8 cellular contexts compared by ENCODE assay signal in the genomic region with DNA sequence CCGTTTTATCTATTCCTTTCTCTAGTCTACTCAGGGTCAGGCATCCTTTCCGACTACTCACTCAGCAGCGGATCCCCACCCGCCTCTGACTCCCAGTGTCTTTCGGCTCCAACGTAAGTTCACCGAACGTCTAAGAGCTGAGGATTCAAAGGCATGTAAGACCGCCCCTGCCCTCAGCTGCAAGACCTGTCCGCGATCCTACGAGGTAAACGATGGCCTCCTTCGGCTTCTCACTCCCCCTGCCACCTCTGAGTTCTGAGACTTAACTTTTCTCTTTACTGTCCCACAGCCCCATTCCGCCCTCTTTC. TPM values are rescaled to one million over a fixed set of nuclear protein-coding genes. Genes with fewer than 3 reads are reported as not detected.
A peak's percentile ranks its signal among the peaks of the same experiment; 100 is the strongest.
DNase-seq lines count a peak whose midpoint lies in the region; ATAC-seq and TF ChIP-seq lines count a peak whose summit lies in the region.

No MANE protein-coding gene starts in this region.

- peaks cover 15 to 18% of the 10 kb centered on the region in 2 donors for H3K36me3 ChIP-seq in esophagus (ENCODE audit: control insufficient read depth in 2 of 2, insufficient read depth in 2 of 2, low read length in 1 of 2)

- 0 to 1% methylated on average over 15 of the region's 15 CpGs for WGBS in esophagus, 2 donors

- no peaks in the 10 kb centered on the region for H3K9me3 ChIP-seq in esophagus (ENCODE audit: control insufficient read depth in 2 of 2, insufficient read depth in 1 of 2, low read depth in 1 of 2, low read length in 1 of 2)

- TF ChIP-seq CTCF in 22Rv1 (IDR thresholded peaks at IDR 0.05) (no peak), retinal pigment epithelial cell (conservative IDR thresholded peaks at IDR 0.05; ENCODE audit: low read depth, low read length) (no peak)

- peak; percentile 13 for ATAC-seq in GM19467 (IDR thresholded peaks at IDR 0.05; ENCODE audit: unreplicated experiment)

- DNase-seq in OCI-M1 (lab: John Stamatoyannopoulos, UW) (peak; percentile 66), retinal pigment epithelial cell (ENCODE audit: low read depth) (no peak), cerebellar nuclear complex (lab: John Stamatoyannopoulos, UW) (no peak), Ammon's horn (ENCODE audit: low spot score) (no peak), COLO829 (ENCODE audit: low spot score) (no peak)

- peak overlapping the region; percentile 82 to 89 for H3K4me3 ChIP-seq in esophagus (ENCODE audit: low read depth in 1 of 2, low read length in 2 of 2)
- peak overlapping the region; percentile 99 for H3K4me3 ChIP-seq in retinal pigment epithelial cell (ENCODE audit: low read length)

- no peaks in the 10 kb centered on the region for H3K27me3 ChIP-seq in esophagus (ENCODE audit: control insufficient read depth in 1 of 2, insufficient read depth in 2 of 2, low read length in 2 of 2)

- H3K4me1 ChIP-seq in esophagus (ENCODE audit: control insufficient read depth in 2 of 2, insufficient read depth in 2 of 2, low read length in 1 of 2), result peaks cover 0 to 5% of the 10 kb centered on the region in 2 donors

- H3K27ac ChIP-seq in 22Rv1 (peak overlapping the region; percentile 98), esophagus (ENCODE audit: low read depth in 2 of 2, low read length in 1 of 2) (peak overlapping the region; percentile 85 to 96)

RNA-seq across cellular contexts. Expression of gene SUPT4H1, which starts 0.3 kb away (rescaled TPM):
- 10 to 100 TPM; 39.9 to 80.8 TPM for polyA plus RNA-seq in esophagus

RNA-seq across cellular contexts. Expression of gene TSPOAP1, which starts 23.1 kb away (rescaled TPM):
- polyA plus RNA-seq in esophagus, result 10 to 100 TPM in 1 of 2 donors, 1 to 10 TPM in 1; 7.3 to 14.9 TPM
